21 cellular contexts compared by ENCODE assay signal in the genomic region with DNA sequence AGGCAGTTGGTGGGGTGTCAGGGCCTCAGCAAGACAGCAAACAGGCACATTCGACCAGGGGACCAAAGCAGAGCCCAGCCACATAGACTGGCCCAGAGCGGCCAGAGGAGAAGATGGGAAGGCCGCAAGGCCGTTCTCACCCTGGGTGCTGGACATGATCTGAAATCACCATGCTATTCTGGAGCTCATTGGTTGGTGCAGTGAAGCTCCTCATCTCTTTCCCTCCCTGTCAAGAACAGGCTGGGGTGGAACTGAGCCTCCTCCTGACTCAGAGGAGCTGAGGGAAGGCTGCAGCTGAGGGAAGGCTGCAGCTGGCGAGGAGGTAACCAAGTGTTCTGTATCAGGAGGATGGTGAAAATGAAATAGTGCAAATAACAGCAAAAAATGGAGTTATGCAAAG.
"Had no signal": no experiment of that assay in that cellular context is flagged by ENCODE, and none has a peak within 500 bp of the region (broad histone marks: within the 10 kb centered on the region; RNA-seq: fewer than 3 reads in every experiment).

No MANE protein-coding gene starts in this region.

- H3K9me3 Mint-ChIP-seq: activated T-cell treated with anti-CD3 and anti-CD28 coated beads, Interleukin-2, amount 50 U/mL, for 24 hours; neural progenitor cell; T-cell had no signal

- H3K4me1 Mint-ChIP-seq: neural progenitor cell had no signal

- ATAC-seq: activated CD8-positive, alpha-beta T cell treated with anti-CD3 and anti-CD28 coated beads for 36 hours; psoas muscle; SK-N-SH treated with all-trans-retinoic acid at 6 μM for 48 hours; stimulated activated naive CD8-positive, alpha-beta T cell treated with anti-CD3 and anti-CD28 coated beads, Interleukin-15, amount 100 ng/mL, for 72 hours; T-cell had no signal

- H3K27me3 Mint-ChIP-seq: activated CD4-positive, alpha-beta T cell treated with anti-CD3 and anti-CD28 coated beads, Interleukin-2, amount 10 ng/mL, durations not matched to agents 24 days and 14 days; activated CD8-positive, alpha-beta T cell treated with anti-CD3 and anti-CD28 coated beads for 36 hours; activated naive CD4-positive, alpha-beta T cell treated with anti-CD3 and anti-CD28 coated beads, Interleukin-2, amount 10 ng/mL, durations not matched to agents 7 days and 5 days; activated T-cell treated with anti-CD3 and anti-CD28 coated beads, Interleukin-2, amount 50 U/mL, for 24 hours; stimulated activated naive CD8-positive, alpha-beta T cell treated with anti-CD3 and anti-CD28 coated beads, Interleukin-15, amount 100 ng/mL, for 72 hours; T-cell had no signal

- DNase-seq: activated CD4-positive, alpha-beta T cell treated with anti-CD3 and anti-CD28 coated beads, Interleukin-2, amount 10 ng/mL, durations not matched to agents 24 days and 14 days; activated CD8-positive, alpha-beta T cell treated with anti-CD3 and anti-CD28 coated beads for 36 hours; activated effector memory CD4-positive, alpha-beta T cell treated with Interleukin-2 at 50 U/mL for 16 hours; activated naive CD4-positive, alpha-beta T cell treated with anti-CD3 and anti-CD28 coated beads, Interleukin-2, amount 10 ng/mL, durations not matched to agents 7 days and 5 days; activated T-cell treated with anti-CD3 and anti-CD28 coated beads, Interleukin-2, amount 50 U/mL, for 24 hours; dorsolateral prefrontal cortex; hippocampal formation; islet precursor cell; mammary epithelial cell; midbrain; psoas muscle; right lobe of liver; small intestine; stimulated activated CD4-positive, alpha-beta T cell treated with anti-CD3 and anti-CD28 coated beads, Interleukin-15, amount 100 ng/mL, for 24 hours; stimulated activated CD4-positive, alpha-beta T cell treated with anti-CD3 and anti-CD28 coated beads, Interleukin-2, amount 100 ng/mL, for 48 hours; stimulated activated naive CD8-positive, alpha-beta T cell treated with anti-CD3 and anti-CD28 coated beads, Interleukin-15, amount 100 ng/mL, for 72 hours; T-cell; T-helper 9 cell; upper lobe of left lung had no signal

- H3K36me3 Mint-ChIP-seq: neural progenitor cell had no signal

- H3K27ac Mint-ChIP-seq: activated CD4-positive, alpha-beta T cell treated with anti-CD3 and anti-CD28 coated beads, Interleukin-2, amount 10 ng/mL, durations not matched to agents 24 days and 14 days; activated CD8-positive, alpha-beta T cell treated with anti-CD3 and anti-CD28 coated beads for 36 hours; activated naive CD4-positive, alpha-beta T cell treated with anti-CD3 and anti-CD28 coated beads, Interleukin-2, amount 10 ng/mL, durations not matched to agents 7 days and 5 days; activated T-cell treated with anti-CD3 and anti-CD28 coated beads, Interleukin-2, amount 50 U/mL, for 24 hours; neural progenitor cell; stimulated activated naive CD8-positive, alpha-beta T cell treated with anti-CD3 and anti-CD28 coated beads, Interleukin-15, amount 100 ng/mL, for 72 hours had no signal

- H3K4me3 Mint-ChIP-seq: activated CD4-positive, alpha-beta T cell treated with anti-CD3 and anti-CD28 coated beads, Interleukin-2, amount 10 ng/mL, durations not matched to agents 24 days and 14 days; activated CD8-positive, alpha-beta T cell treated with anti-CD3 and anti-CD28 coated beads for 36 hours; activated naive CD4-positive, alpha-beta T cell treated with anti-CD3 and anti-CD28 coated beads, Interleukin-2, amount 10 ng/mL, durations not matched to agents 7 days and 5 days; activated T-cell treated with anti-CD3 and anti-CD28 coated beads, Interleukin-2, amount 50 U/mL, for 24 hours; neural progenitor cell; stimulated activated naive CD8-positive, alpha-beta T cell treated with anti-CD3 and anti-CD28 coated beads, Interleukin-15, amount 100 ng/mL, for 72 hours; T-cell had no signal
